ENCODE assay signal across 24 cellular contexts in the genomic region with DNA sequence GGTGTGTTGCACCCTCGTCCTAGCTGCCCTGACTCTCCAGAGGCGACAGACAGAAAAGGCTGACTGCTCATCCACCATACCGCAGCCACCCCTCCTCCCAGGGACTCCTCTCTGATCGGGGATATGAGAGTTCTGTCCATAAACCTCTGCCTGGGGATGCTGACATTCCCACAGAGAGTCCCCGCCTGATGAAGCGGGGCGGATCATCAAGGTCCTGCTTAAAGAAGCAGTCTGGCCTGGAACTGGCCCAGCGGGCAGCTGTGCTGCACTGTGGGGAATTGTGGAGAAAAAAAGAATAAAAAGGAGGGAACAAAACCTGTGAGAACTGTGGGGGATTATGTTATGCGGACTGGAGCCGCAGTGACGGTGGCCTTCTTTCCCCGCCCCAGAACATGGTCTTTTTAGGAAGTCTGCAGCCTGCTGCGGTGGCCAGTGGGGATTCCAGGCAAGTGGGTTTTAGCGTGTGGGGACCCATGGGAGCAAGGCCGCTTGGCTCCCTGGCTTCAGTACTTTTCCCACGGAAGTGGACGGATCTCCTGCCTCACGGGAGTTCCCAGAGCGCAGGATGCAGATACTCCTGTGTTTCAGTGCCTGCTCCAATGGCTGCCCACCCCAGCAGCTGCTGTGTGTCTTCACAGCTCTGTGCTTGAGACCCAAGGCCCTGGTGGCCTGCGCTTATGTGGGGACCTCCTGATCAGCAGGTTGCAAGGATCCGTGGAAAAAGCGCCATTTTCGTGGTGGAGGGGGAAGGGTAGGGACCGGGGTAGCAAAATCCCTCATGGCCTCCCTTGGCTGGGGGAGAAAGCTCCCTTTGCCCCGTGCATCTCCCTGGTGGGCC.
DNase-seq lines count a peak whose midpoint lies in the region; ATAC-seq and TF ChIP-seq lines count a peak whose summit lies in the region.
"Had no signal": no experiment of that assay in that cellular context is flagged by ENCODE, and none has a peak within 500 bp of the region (broad histone marks: within the 10 kb centered on the region; RNA-seq: fewer than 3 reads in every experiment).

No MANE protein-coding gene starts in this region.

- no peak overlapping the region for H3K4me3 ChIP-seq in heart right ventricle
- H3K4me3 ChIP-seq in neuronal stem cell (ENCODE audit: low read length in 2 of 2): no peak overlapping the region
- no peak overlapping the region for H3K4me3 ChIP-seq in aorta (ENCODE audit: low read length in 2 of 2)
- no peak overlapping the region for H3K4me3 ChIP-seq in H7 (ENCODE audit: insufficient read depth, low read depth, low read length)
- H3K4me3 ChIP-seq: A549, GM23338, HAP-1, MG63 had no signal

- 87 to 88% methylated on average over 25 of the region's 25 CpGs for WGBS in heart right ventricle, 2 donors
- no CpG with 5 or more reads among the region's 25 CpGs for WGBS in neuronal stem cell (ENCODE audit: extremely low coverage in 2 of 2, insufficient read length in 2 of 2, insufficient replicate concordance in 1 of 2), 2 donors
- 92 to 95% methylated on average over 25 of the region's 25 CpGs for WGBS in aorta, 2 donors

- H3K27ac ChIP-seq in heart right ventricle: no peak overlapping the region
- H3K27ac ChIP-seq in neuronal stem cell (replicated peaks; ENCODE audit: low read length): no peak overlapping the region
- H3K27ac ChIP-seq in aorta (ENCODE audit: low read depth in 1 of 2, low read length in 2 of 2): no peak overlapping the region
- H3K27ac ChIP-seq: A549 had no signal

- no peaks in the 10 kb centered on the region for H3K36me3 ChIP-seq in heart right ventricle
- H3K36me3 ChIP-seq in neuronal stem cell (replicated peaks in 1 of 2; ENCODE audit: control insufficient read depth in 2 of 2, insufficient read depth in 2 of 2, low read length in 2 of 2): no peaks in the 10 kb centered on the region
- no peaks in the 10 kb centered on the region for H3K36me3 ChIP-seq in aorta (ENCODE audit: control insufficient read depth in 1 of 2, insufficient read depth in 2 of 2, low read length in 1 of 2)
- no peaks in the 10 kb centered on the region for H3K36me3 ChIP-seq in H7 (replicated peaks; ENCODE audit: control insufficient read depth, insufficient read depth, low read length)
- H3K36me3 ChIP-seq: HAP-1, MG63 had no signal

- H4K91ac ChIP-seq in neuronal stem cell (ENCODE audit: low read depth, low read length, poor library complexity): no peak overlapping the region

- H2BK12ac ChIP-seq in neuronal stem cell (ENCODE audit: low read length): no peak overlapping the region

- no peak overlapping the region for H3K14ac ChIP-seq in neuronal stem cell (ENCODE audit: low read length)

- H3K27me3 ChIP-seq in heart right ventricle: no peaks in the 10 kb centered on the region
- no peaks in the 10 kb centered on the region for H3K27me3 ChIP-seq in neuronal stem cell (ENCODE audit: control insufficient read depth in 3 of 3, insufficient read depth in 3 of 3, low read depth in 1 of 3, low read length in 3 of 3)
- no peaks in the 10 kb centered on the region for H3K27me3 ChIP-seq in aorta (ENCODE audit: control insufficient read depth in 1 of 2, insufficient read depth in 2 of 2, low read length in 1 of 2)
- H3K27me3 ChIP-seq in H7 (ENCODE audit: control insufficient read depth, insufficient read depth, low read length): no peaks in the 10 kb centered on the region
- H3K27me3 ChIP-seq: MG63 had no signal

- H3K9me3 ChIP-seq in heart right ventricle (peaks cover 0 to 41% (median 0%) of the 10 kb centered on the region in 11 donors), neuronal stem cell (replicated peaks in 1 of 2; ENCODE audit: control insufficient read depth in 2 of 2, insufficient read depth in 1 of 2, low read depth in 1 of 2, low read length in 2 of 2) (peaks cover 0 to 1% of the 10 kb centered on the region in 2 donors), aorta (ENCODE audit: control insufficient read depth, low read length) (peaks cover 3% of the 10 kb centered on the region)
- H3K9me3 ChIP-seq: A549, HAP-1, MG63 had no signal

- no peak overlapping the region for H2BK5ac ChIP-seq in neuronal stem cell (ENCODE audit: low read length)

- no peak overlapping the region for H2AK5ac ChIP-seq in neuronal stem cell (ENCODE audit: low read depth, low read length)

- no peaks in the 10 kb centered on the region for H3K4me1 ChIP-seq in heart right ventricle
- H3K4me1 ChIP-seq in neuronal stem cell (ENCODE audit: control insufficient read depth in 2 of 2, insufficient read depth in 1 of 2, low read depth in 1 of 2, low read length in 2 of 2): no peaks in the 10 kb centered on the region
- no peaks in the 10 kb centered on the region for H3K4me1 ChIP-seq in aorta (ENCODE audit: control insufficient read depth in 1 of 2, insufficient read depth in 2 of 2, low read length in 2 of 2)
- H3K4me1 ChIP-seq: A549, HAP-1 had no signal

- H3K4ac ChIP-seq in neuronal stem cell (ENCODE audit: low read length): no peak overlapping the region

- intact Hi-C loops in heart right ventricle (cut with DNase I): no loop called here
- intact Hi-C loops in aorta (cut with DNase I): no loop called here

- H3K4me1 Mint-ChIP-seq in chondrocyte (ENCODE audit: low read depth): peaks cover 8% of the 10 kb centered on the region
- H3K4me1 Mint-ChIP-seq: CD4-positive, alpha-beta memory T cell; GM23338 had no signal

- H3K4me3 Mint-ChIP-seq in chondrocyte (ENCODE audit: unreplicated experiment): no peak overlapping the region
- H3K4me3 Mint-ChIP-seq: CD4-positive, alpha-beta memory T cell; GM23338; HFFc6 had no signal

- peaks cover 2% of the 10 kb centered on the region for H3K36me3 Mint-ChIP-seq in chondrocyte (ENCODE audit: low read depth)
- H3K36me3 Mint-ChIP-seq: CD4-positive, alpha-beta memory T cell had no signal

- no peak overlapping the region for H3K4me2 ChIP-seq in neuronal stem cell (ENCODE audit: insufficient read depth, low read length, poor library complexity, severe bottlenecking)
- H3K4me2 ChIP-seq: A549, GM23338 had no signal

- TF ChIP-seq CTCF in chondrocyte (IDR thresholded peaks at IDR 0.05) (no peak), heart right ventricle (IDR thresholded peaks at IDR 0.05) (no peak)

- H2BK120ac ChIP-seq in neuronal stem cell (ENCODE audit: low read depth, low read length): no peak overlapping the region

- H4K8ac ChIP-seq in neuronal stem cell (ENCODE audit: low read depth, low read length): no peak overlapping the region

- no peak overlapping the region for H3K9ac ChIP-seq in neuronal stem cell (ENCODE audit: low read depth, low read length, poor library complexity)

- ATAC-seq in heart right ventricle (peak in 6 of 8 donors; percentile 21 to 86 (median 47)), aorta (ENCODE audit: low FRiP score) (peak; percentile 26)
- ATAC-seq: A549, GM23338 had no signal

- no peaks in the 10 kb centered on the region for H3K27me3 Mint-ChIP-seq in chondrocyte (ENCODE audit: low read depth)
- H3K27me3 Mint-ChIP-seq: CD4-positive, alpha-beta memory T cell had no signal

- H3K18ac ChIP-seq in neuronal stem cell (ENCODE audit: low read length): peak overlapping the region; percentile 31

- peaks cover 20% of the 10 kb centered on the region for H3K9me3 Mint-ChIP-seq in chondrocyte (ENCODE audit: low read depth)

- no peak overlapping the region for H3K23ac ChIP-seq in neuronal stem cell (ENCODE audit: low read depth, low read length, poor library complexity)

- no peak overlapping the region for H2BK15ac ChIP-seq in neuronal stem cell (ENCODE audit: low read length)

- peak overlapping the region; percentile 43 for H2AFZ ChIP-seq in neuronal stem cell (ENCODE audit: low read length)
- H2AFZ ChIP-seq: GM23338 had no signal

- peak; percentile 79 for DNase-seq in chondrocyte (ENCODE audit: low spot score)
- DNase-seq in heart right ventricle: peak; percentile 24 to 27
- DNase-seq in neuronal stem cell (ENCODE audit: low spot score): no peak
- no peak for DNase-seq in aorta
- DNase-seq in MV-4-11 (lab: John Stamatoyannopoulos, UW): no peak
- DNase-seq in H7: no peak
- DNase-seq in stimulated activated CD4-positive, alpha-beta T cell treated with anti-CD3 and anti-CD28 coated beads, Interleukin-2, amount 100 ng/mL, for 48 hours: no peak
- DNase-seq: AML-193; C1 segment of cervical spinal cord; CD4-positive, alpha-beta memory T cell; COR-L47; DMS53; HFFc6; IMR-90; KG1; MG63; NCI-H2029; NCI-H446; NCI-H524 treated with DMSO at 0.1 percent for 48 hours; RPMI8226; SHP77 treated with DMSO at 0.1 percent for 48 hours had no signal

- H3K27ac Mint-ChIP-seq in chondrocyte (ENCODE audit: unreplicated experiment): no peak overlapping the region
- H3K27ac Mint-ChIP-seq: GM23338, HFFc6 had no signal

- H3K79me1 ChIP-seq in neuronal stem cell (ENCODE audit: low read depth, low read length): no peaks in the 10 kb centered on the region

Comparison
In these comparisons a context has a peak if more than half of its experiments do, and no peak if none do; other contexts are left out.
1. DNase-seq: peak in chondrocyte (single experiment) and heart right ventricle (2 of 2); none in neuronal stem cell (single experiment), aorta (0 of 2), MV-4-11 (single experiment), H7 (single experiment) and stimulated activated CD4-positive, alpha-beta T cell treated with anti-CD3 and anti-CD28 coated beads, Interleukin-2, amount 100 ng/mL, for 48 hours (0 of 2).